Comparison of ENCODE assay signal across 1 cellular context in the genomic region with DNA sequence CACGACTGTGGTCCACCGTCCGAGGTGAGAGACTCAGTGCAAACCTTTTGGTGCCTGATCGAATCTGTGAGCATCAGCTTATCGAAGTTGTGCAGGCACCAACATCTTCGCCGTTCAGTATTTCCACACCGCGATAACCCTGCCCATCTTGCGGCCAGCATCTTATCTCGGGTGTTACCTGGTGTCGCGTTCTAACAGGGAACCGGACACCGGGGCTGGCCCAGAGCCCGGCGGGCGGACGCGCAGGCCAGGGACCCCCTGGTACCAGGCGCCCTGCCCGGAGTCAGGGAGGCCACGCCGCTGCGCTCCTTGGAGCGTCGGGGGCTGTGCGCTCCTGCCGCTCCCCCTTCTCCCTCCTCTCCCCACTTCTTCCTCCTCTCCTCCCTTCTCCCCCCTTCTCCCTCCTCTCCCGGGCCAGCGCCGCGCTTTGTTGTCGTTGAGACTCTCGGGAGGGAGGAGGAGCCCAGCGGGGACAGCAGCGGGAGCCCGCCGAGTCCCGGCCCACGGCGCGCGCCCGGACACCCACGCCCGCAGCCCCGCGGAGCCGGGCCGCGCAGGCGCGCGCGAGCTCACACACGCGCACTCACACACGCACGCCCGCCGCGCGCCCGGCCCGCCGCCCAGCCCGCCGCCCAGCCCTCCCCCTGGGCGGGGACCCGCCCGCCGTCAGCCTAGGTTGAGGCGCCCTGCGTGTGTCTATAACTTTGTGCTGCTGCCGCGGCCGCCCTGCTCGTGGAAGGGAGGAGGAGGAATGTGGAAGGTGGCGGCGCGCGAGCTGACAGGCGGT.
TF ChIP-seq lines count a peak whose summit lies in the region.

No MANE protein-coding gene starts in this region.

TF ChIP-seq in GM12878, 131 proteins besides CTCF, POLR2A, EP300 and RAD21 (continued from another document and continues in another):
- TF ChIP-seq, protein P1, sequence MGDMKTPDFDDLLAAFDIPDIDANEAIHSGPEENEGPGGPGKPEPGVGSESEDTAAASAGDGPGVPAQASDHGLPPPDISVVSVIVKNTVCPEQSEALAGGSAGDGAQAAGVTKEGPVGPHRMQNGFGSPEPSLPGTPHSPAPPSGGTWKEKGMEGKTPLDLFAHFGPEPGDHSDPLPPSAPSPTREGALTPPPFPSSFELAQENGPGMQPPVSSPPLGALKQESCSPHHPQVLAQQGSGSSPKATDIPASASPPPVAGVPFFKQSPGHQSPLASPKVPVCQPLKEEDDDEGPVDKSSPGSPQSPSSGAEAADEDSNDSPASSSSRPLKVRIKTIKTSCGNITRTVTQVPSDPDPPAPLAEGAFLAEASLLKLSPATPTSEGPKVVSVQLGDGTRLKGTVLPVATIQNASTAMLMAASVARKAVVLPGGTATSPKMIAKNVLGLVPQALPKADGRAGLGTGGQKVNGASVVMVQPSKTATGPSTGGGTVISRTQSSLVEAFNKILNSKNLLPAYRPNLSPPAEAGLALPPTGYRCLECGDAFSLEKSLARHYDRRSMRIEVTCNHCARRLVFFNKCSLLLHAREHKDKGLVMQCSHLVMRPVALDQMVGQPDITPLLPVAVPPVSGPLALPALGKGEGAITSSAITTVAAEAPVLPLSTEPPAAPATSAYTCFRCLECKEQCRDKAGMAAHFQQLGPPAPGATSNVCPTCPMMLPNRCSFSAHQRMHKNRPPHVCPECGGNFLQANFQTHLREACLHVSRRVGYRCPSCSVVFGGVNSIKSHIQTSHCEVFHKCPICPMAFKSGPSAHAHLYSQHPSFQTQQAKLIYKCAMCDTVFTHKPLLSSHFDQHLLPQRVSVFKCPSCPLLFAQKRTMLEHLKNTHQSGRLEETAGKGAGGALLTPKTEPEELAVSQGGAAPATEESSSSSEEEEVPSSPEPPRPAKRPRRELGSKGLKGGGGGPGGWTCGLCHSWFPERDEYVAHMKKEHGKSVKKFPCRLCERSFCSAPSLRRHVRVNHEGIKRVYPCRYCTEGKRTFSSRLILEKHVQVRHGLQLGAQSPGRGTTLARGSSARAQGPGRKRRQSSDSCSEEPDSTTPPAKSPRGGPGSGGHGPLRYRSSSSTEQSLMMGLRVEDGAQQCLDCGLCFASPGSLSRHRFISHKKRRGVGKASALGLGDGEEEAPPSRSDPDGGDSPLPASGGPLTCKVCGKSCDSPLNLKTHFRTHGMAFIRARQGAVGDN (IDR thresholded peaks at IDR 0.05), result no peak
- TF ChIP-seq KLF5 (IDR thresholded peaks at IDR 0.05; ENCODE audit: partially characterized antibody) (no peak), JUND (IDR thresholded peaks at IDR 0.05; ENCODE audit: low read depth, low read length) (no peak), CEBPB (IDR thresholded peaks at IDR 0.05; ENCODE audit: borderline replicate concordance in 1 of 2, low read depth in 2 of 2, low read length in 2 of 2) (no peak), SUZ12 (IDR thresholded peaks at IDR 0.05; ENCODE audit: unreplicated experiment) (peak; percentile 13), SP1 (IDR thresholded peaks at IDR 0.05; ENCODE audit: low read depth, low read length) (peak; percentile 25), RELA (IDR thresholded peaks at IDR 0.05; ENCODE audit: borderline replicate concordance, partially characterized antibody) (no peak), ZZZ3 (IDR thresholded peaks at IDR 0.05; ENCODE audit: control insufficient read depth, insufficient read length, low read depth) (no peak), POLR2AphosphoS2 (IDR thresholded peaks at IDR 0.05; ENCODE audit: low read depth, low read length) (peak; percentile 34; the same call in 1 of the 2 replicates), IKZF2 (IDR thresholded peaks at IDR 0.05) (no peak), TCF3 (IDR thresholded peaks at IDR 0.05; ENCODE audit: borderline replicate concordance, insufficient read depth, low read depth, low read length) (0 out of 2 replicates have a peak, but pooled peaks have one; percentile 10), EZH2 (IDR thresholded peaks at IDR 0.05; ENCODE audit: borderline replicate concordance, control insufficient read depth, low read depth, low read length) (no peak), IRF4 (IDR thresholded peaks at IDR 0.05; ENCODE audit: low read depth, low read length) (no peak), LARP7 (IDR thresholded peaks at IDR 0.05) (no peak; the same call in 1 of the 2 replicates), ZNF217 (IDR thresholded peaks at IDR 0.05) (0 out of 2 replicates have a peak, but pooled peaks have one; percentile 24), SIX5 (IDR thresholded peaks at IDR 0.05; ENCODE audit: low read depth, low read length, severe bottlenecking) (no peak), ZBED1 (IDR thresholded peaks at IDR 0.05; ENCODE audit: borderline replicate concordance) (no peak), TCF12 (IDR thresholded peaks at IDR 0.05; ENCODE audit: low read depth, low read length) (no peak), PAX5 (IDR thresholded peaks at IDR 0.05; ENCODE audit: borderline replicate concordance, low read depth, low read length) (no peak), ATF7 (IDR thresholded peaks at IDR 0.05; ENCODE audit: low read depth) (no peak), TBL1XR1 (IDR thresholded peaks at IDR 0.05; ENCODE audit: low read depth, low read length) (no peak), ZNF24 (IDR thresholded peaks at IDR 0.05) (no peak), CBX3 (IDR thresholded peaks at IDR 0.05; ENCODE audit: borderline replicate concordance, low read depth) (no peak), POLR2AphosphoS5 (IDR thresholded peaks at IDR 0.05; ENCODE audit: low read length) (peak; percentile 47), CHD1 (IDR thresholded peaks at IDR 0.05; ENCODE audit: low read depth, low read length) (no peak; the same call in 1 of the 2 replicates), MXI1 (IDR thresholded peaks at IDR 0.05; ENCODE audit: low read depth, low read length) (no peak), HDAC2 (IDR thresholded peaks at IDR 0.05) (no peak), ZSCAN29 (IDR thresholded peaks at IDR 0.05) (no peak), CBX5 (IDR thresholded peaks at IDR 0.05; ENCODE audit: low read depth) (no peak), MTA2 (IDR thresholded peaks at IDR 0.05; ENCODE audit: low read depth) (no peak), RCOR1 (conservative IDR thresholded peaks at IDR 0.05; ENCODE audit: low read depth, low read length) (no peak), PAX8 (IDR thresholded peaks at IDR 0.05) (no peak), ZNF384 (IDR thresholded peaks at IDR 0.05; ENCODE audit: borderline replicate concordance, low read depth, low read length) (no peak), MYB (IDR thresholded peaks at IDR 0.05; ENCODE audit: borderline replicate concordance, low read depth, low read length) (no peak; the same call in 1 of the 2 replicates)
- TF ChIP-seq, protein P2, sequence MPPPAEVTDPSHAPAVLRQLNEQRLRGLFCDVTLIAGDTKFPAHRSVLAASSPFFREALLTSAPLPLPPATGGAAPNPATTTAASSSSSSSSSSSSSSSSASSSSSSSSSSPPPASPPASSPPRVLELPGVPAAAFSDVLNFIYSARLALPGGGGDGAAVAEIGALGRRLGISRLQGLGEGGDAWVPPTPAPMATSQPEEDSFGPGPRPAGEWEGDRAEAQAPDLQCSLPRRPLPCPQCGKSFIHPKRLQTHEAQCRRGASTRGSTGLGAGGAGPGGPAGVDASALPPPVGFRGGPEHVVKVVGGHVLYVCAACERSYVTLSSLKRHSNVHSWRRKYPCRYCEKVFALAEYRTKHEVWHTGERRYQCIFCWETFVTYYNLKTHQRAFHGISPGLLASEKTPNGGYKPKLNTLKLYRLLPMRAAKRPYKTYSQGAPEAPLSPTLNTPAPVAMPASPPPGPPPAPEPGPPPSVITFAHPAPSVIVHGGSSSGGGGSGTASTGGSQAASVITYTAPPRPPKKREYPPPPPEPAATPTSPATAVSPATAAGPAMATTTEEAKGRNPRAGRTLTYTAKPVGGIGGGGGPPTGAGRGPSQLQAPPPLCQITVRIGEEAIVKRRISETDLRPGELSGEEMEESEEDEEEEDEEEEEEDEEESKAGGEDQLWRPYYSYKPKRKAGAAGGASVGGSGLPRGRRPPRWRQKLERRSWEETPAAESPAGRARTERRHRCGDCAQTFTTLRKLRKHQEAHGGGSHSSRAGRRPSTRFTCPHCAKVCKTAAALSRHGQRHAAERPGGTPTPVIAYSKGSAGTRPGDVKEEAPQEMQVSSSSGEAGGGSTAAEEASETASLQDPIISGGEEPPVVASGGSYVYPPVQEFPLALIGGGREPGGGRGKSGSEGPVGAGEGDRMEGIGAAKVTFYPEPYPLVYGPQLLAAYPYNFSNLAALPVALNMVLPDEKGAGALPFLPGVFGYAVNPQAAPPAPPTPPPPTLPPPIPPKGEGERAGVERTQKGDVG (CRISPR knock-in tag; IDR thresholded peaks at IDR 0.05), result no peak
- TF ChIP-seq, protein P3, sequence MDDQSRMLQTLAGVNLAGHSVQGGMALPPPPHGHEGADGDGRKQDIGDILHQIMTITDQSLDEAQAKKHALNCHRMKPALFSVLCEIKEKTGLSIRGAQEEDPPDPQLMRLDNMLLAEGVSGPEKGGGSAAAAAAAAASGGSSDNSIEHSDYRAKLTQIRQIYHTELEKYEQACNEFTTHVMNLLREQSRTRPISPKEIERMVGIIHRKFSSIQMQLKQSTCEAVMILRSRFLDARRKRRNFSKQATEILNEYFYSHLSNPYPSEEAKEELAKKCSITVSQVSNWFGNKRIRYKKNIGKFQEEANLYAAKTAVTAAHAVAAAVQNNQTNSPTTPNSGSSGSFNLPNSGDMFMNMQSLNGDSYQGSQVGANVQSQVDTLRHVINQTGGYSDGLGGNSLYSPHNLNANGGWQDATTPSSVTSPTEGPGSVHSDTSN (IDR thresholded peaks at IDR 0.05; ENCODE audit: insufficient replicate concordance, low read depth, low read length), result peak; percentile 66
- TF ChIP-seq, protein P4, sequence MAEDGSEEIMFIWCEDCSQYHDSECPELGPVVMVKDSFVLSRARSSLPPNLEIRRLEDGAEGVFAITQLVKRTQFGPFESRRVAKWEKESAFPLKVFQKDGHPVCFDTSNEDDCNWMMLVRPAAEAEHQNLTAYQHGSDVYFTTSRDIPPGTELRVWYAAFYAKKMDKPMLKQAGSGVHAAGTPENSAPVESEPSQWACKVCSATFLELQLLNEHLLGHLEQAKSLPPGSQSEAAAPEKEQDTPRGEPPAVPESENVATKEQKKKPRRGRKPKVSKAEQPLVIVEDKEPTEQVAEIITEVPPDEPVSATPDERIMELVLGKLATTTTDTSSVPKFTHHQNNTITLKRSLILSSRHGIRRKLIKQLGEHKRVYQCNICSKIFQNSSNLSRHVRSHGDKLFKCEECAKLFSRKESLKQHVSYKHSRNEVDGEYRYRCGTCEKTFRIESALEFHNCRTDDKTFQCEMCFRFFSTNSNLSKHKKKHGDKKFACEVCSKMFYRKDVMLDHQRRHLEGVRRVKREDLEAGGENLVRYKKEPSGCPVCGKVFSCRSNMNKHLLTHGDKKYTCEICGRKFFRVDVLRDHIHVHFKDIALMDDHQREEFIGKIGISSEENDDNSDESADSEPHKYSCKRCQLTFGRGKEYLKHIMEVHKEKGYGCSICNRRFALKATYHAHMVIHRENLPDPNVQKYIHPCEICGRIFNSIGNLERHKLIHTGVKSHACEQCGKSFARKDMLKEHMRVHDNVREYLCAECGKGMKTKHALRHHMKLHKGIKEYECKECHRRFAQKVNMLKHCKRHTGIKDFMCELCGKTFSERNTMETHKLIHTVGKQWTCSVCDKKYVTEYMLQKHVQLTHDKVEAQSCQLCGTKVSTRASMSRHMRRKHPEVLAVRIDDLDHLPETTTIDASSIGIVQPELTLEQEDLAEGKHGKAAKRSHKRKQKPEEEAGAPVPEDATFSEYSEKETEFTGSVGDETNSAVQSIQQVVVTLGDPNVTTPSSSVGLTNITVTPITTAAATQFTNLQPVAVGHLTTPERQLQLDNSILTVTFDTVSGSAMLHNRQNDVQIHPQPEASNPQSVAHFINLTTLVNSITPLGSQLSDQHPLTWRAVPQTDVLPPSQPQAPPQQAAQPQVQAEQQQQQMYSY (CRISPR knock-in tag; IDR thresholded peaks at IDR 0.05), result no peak
- TF ChIP-seq, protein P5, sequence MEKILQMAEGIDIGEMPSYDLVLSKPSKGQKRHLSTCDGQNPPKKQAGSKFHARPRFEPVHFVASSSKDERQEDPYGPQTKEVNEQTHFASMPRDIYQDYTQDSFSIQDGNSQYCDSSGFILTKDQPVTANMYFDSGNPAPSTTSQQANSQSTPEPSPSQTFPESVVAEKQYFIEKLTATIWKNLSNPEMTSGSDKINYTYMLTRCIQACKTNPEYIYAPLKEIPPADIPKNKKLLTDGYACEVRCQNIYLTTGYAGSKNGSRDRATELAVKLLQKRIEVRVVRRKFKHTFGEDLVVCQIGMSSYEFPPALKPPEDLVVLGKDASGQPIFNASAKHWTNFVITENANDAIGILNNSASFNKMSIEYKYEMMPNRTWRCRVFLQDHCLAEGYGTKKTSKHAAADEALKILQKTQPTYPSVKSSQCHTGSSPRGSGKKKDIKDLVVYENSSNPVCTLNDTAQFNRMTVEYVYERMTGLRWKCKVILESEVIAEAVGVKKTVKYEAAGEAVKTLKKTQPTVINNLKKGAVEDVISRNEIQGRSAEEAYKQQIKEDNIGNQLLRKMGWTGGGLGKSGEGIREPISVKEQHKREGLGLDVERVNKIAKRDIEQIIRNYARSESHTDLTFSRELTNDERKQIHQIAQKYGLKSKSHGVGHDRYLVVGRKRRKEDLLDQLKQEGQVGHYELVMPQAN (conservative IDR thresholded peaks at IDR 0.05), result 0 out of 2 replicates have a peak, but pooled peaks have one; percentile 21
- TF ChIP-seq, protein P6, sequence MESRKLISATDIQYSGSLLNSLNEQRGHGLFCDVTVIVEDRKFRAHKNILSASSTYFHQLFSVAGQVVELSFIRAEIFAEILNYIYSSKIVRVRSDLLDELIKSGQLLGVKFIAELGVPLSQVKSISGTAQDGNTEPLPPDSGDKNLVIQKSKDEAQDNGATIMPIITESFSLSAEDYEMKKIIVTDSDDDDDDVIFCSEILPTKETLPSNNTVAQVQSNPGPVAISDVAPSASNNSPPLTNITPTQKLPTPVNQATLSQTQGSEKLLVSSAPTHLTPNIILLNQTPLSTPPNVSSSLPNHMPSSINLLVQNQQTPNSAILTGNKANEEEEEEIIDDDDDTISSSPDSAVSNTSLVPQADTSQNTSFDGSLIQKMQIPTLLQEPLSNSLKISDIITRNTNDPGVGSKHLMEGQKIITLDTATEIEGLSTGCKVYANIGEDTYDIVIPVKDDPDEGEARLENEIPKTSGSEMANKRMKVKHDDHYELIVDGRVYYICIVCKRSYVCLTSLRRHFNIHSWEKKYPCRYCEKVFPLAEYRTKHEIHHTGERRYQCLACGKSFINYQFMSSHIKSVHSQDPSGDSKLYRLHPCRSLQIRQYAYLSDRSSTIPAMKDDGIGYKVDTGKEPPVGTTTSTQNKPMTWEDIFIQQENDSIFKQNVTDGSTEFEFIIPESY (IDR thresholded peaks at IDR 0.05), result no peak
- TF ChIP-seq, protein P7, sequence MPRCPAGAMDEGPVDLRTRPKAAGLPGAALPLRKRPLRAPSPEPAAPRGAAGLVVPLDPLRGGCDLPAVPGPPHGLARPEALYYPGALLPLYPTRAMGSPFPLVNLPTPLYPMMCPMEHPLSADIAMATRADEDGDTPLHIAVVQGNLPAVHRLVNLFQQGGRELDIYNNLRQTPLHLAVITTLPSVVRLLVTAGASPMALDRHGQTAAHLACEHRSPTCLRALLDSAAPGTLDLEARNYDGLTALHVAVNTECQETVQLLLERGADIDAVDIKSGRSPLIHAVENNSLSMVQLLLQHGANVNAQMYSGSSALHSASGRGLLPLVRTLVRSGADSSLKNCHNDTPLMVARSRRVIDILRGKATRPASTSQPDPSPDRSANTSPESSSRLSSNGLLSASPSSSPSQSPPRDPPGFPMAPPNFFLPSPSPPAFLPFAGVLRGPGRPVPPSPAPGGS (IDR thresholded peaks at IDR 0.05; ENCODE audit: borderline replicate concordance, insufficient read depth, low read depth, low read length, poor library complexity, severe bottlenecking), result no peak
